Comparison of ENCODE assay signal across 8 cellular contexts in genomic region chr11:111446404-111447152, GRCh38.
A peak's percentile ranks its signal among the peaks of the same experiment; 100 is the strongest.
DNase-seq lines count a peak whose midpoint lies in the region; ATAC-seq and TF ChIP-seq lines count a peak whose summit lies in the region.

No MANE protein-coding gene starts in this region.

- WGBS in esophagus muscularis mucosa, result 48% methylated on average over 5 of the region's 5 CpGs
- 27 to 42% (median 41%) methylated on average over 5 of the region's 5 CpGs for WGBS in stomach, 5 donors

- no peak for TF ChIP-seq POLR2A in esophagus muscularis mucosa (IDR thresholded peaks at IDR 0.05; ENCODE audit: low read depth)
- TF ChIP-seq POLR2A in stomach (IDR thresholded peaks at IDR 0.05), result no peak

- TF ChIP-seq EP300 in esophagus muscularis mucosa (IDR thresholded peaks at IDR 0.05), result no peak
- no peak for TF ChIP-seq EP300 in stomach (IDR thresholded peaks at IDR 0.05)

- H3K27me3 ChIP-seq in esophagus muscularis mucosa, result peaks cover 0 to 3% (median 0%) of the 10 kb centered on the region in 4 donors
- H3K27me3 ChIP-seq in stomach, result no peaks in the 10 kb centered on the region

- H3K4me3 ChIP-seq in esophagus muscularis mucosa (no peak overlapping the region), stomach (no peak overlapping the region)

- no peaks in the 10 kb centered on the region for H3K9me3 ChIP-seq in esophagus muscularis mucosa
- no peaks in the 10 kb centered on the region for H3K9me3 ChIP-seq in stomach

- no peaks in the 10 kb centered on the region for H3K36me3 ChIP-seq in esophagus muscularis mucosa
- H3K36me3 ChIP-seq in stomach, result no peaks in the 10 kb centered on the region

- intact Hi-C loops in esophagus muscularis mucosa (cut with DNase I) (loop anchor here (1.0 kb wide), 1 partner anchor 163 kb away; no protein-coding TSS in a partner anchor), stomach (cut with DNase I; ENCODE audit: low total_unique reads) (loop anchor here (5.0 kb wide), 1 partner anchor 164 kb away; no protein-coding TSS in a partner anchor)

- peak; percentile 77 to 87 (median 83) for TF ChIP-seq CTCF in esophagus muscularis mucosa (IDR thresholded peaks at IDR 0.05)
- TF ChIP-seq CTCF in nephron progenitor cell (IDR thresholded peaks at IDR 0.05), result peak; percentile 58
- TF ChIP-seq CTCF in stomach (IDR thresholded peaks at IDR 0.05), result peak in 5 of 7 experiments; percentile 63 to 98 (median 76)

- no peaks in the 10 kb centered on the region for H3K9me3 Mint-ChIP-seq in nephron progenitor cell

- no peaks in the 10 kb centered on the region for H3K36me3 Mint-ChIP-seq in nephron progenitor cell (ENCODE audit: low read depth)

- DNase-seq in DMS79 treated with DMSO at 0.1 percent for 48 hours (lab: John Stamatoyannopoulos, UW) (peak; percentile 98), KBM-7 (peak; percentile 98), OCI-M1 (lab: John Stamatoyannopoulos, UW) (peak; percentile 97), activated T-cell treated with anti-CD3 and anti-CD28 coated beads for 4 hours (peak; percentile 66), esophagus muscularis mucosa (ENCODE audit: extremely low spot score) (peak; percentile 93), nephron progenitor cell (peak; percentile 64), stomach (peak; percentile 73)

- in situ Hi-C loops in KBM-7 (cut with MboI; ENCODE audit: low pct_unique_long_range_greater_than_20kb, low sequenced_read_pairs), result no loop called here

- peaks cover 7 to 12% (median 10%) of the 10 kb centered on the region in 4 donors for H3K4me1 ChIP-seq in esophagus muscularis mucosa
- peaks cover 0 to 16% (median 7%) of the 10 kb centered on the region in 4 donors for H3K4me1 ChIP-seq in stomach

- peaks cover 24% of the 10 kb centered on the region for H3K27me3 Mint-ChIP-seq in nephron progenitor cell (ENCODE audit: low read depth, poor library complexity)

- no peak overlapping the region for H3K4me3 Mint-ChIP-seq in nephron progenitor cell

- peak; percentile 96 for ATAC-seq in GM21723 (IDR thresholded peaks at IDR 0.05; ENCODE audit: unreplicated experiment)

- H3K4me1 Mint-ChIP-seq in nephron progenitor cell, result peaks cover 23% of the 10 kb centered on the region

- no peak overlapping the region for H3K27ac Mint-ChIP-seq in nephron progenitor cell

- H3K27ac ChIP-seq in esophagus muscularis mucosa (replicated peaks in 1 of 4), result no peak overlapping the region
- H3K27ac ChIP-seq in stomach, result no peak overlapping the region
